In genomic region chr18:8005870-8006269, GRCh38 we compare ENCODE assay signal across 15 cellular contexts.
DNase-seq lines count a peak whose midpoint lies in the region; ATAC-seq and TF ChIP-seq lines count a peak whose summit lies in the region.
"Had no signal": no experiment of that assay in that cellular context is flagged by ENCODE, and none has a peak within 500 bp of the region (broad histone marks: within the 10 kb centered on the region; RNA-seq: fewer than 3 reads in every experiment).

No MANE protein-coding gene starts in this region.

- ATAC-seq in GM23338 (peak; percentile 54; the same call in 2 of the 3 replicates), GM21390 (IDR thresholded peaks at IDR 0.05; ENCODE audit: unreplicated experiment) (no peak)

- H3K4me1 Mint-ChIP-seq in GM23338 = peaks cover 52% of the 10 kb centered on the region
- peaks cover 0 to 3% (median under 1%) of the 10 kb centered on the region in 4 donors for H3K4me1 Mint-ChIP-seq in CD4-positive, alpha-beta memory T cell
- H3K4me1 Mint-ChIP-seq: CD4-positive, CD25-positive, alpha-beta regulatory T cell had no signal

- TF ChIP-seq CTCF in GM23338 (conservative IDR thresholded peaks at IDR 0.05; ENCODE audit: low read depth in 2 of 2) (no peak), WERI-Rb-1 (IDR thresholded peaks at IDR 0.05; ENCODE audit: low read depth, low read length) (no peak)

- H3K36me3 Mint-ChIP-seq in GM23338 (ENCODE audit: low read depth) = no peaks in the 10 kb centered on the region
- H3K36me3 Mint-ChIP-seq in CD4-positive, alpha-beta memory T cell = no peaks in the 10 kb centered on the region
- H3K36me3 Mint-ChIP-seq: CD4-positive, CD25-positive, alpha-beta regulatory T cell had no signal

- peaks cover 2% of the 10 kb centered on the region for H3K27me3 Mint-ChIP-seq in GM23338 (ENCODE audit: insufficient read depth, low read depth, poor library complexity)
- no peaks in the 10 kb centered on the region for H3K27me3 Mint-ChIP-seq in CD4-positive, alpha-beta memory T cell
- H3K27me3 Mint-ChIP-seq: CD4-positive, CD25-positive, alpha-beta regulatory T cell had no signal

- no peak overlapping the region for H3K4ac ChIP-seq in mesendoderm (ENCODE audit: low read depth, low read length)

- 0 out of 2 replicates have a peak overlapping the region, but pooled peaks have one; percentile 16 for H3K27ac Mint-ChIP-seq in GM23338
- no peak overlapping the region for H3K27ac Mint-ChIP-seq in CD4-positive, alpha-beta memory T cell
- H3K27ac Mint-ChIP-seq: CD4-positive, CD25-positive, alpha-beta regulatory T cell had no signal

- POLR2A ChIA-PET in CD4-positive, alpha-beta memory T cell (lab: Charles Lee; ENCODE audit: partially characterized antibody) = no interaction called here

- H3K4me1 ChIP-seq in GM23338 (ENCODE audit: insufficient read depth) (peaks cover 38% of the 10 kb centered on the region), mesendoderm (ENCODE audit: control insufficient read depth, low read depth, low read length) (peaks cover 4% of the 10 kb centered on the region)
- H3K4me1 ChIP-seq in CD4-positive, alpha-beta memory T cell (ENCODE audit: insufficient read depth, low read length) = no peaks in the 10 kb centered on the region
- H3K4me1 ChIP-seq: BLaER1 treated with 17β-estradiol and CSF1 and Interleukin-3, amounts not matched to agents 10 nM and 100 nM had no signal

- no peaks in the 10 kb centered on the region for H4K20me1 ChIP-seq in GM23338 (replicated peaks; ENCODE audit: insufficient read depth)
- H4K20me1 ChIP-seq: BLaER1 treated with 17β-estradiol and CSF1 and Interleukin-3, amounts not matched to agents 10 nM and 100 nM had no signal

- no peak overlapping the region for H3K56ac ChIP-seq in mesendoderm (ENCODE audit: low read length)

- no peak overlapping the region for H2AK5ac ChIP-seq in mesendoderm (ENCODE audit: low read length)

- H3K9me3 Mint-ChIP-seq in GM23338 = no peaks in the 10 kb centered on the region; the same call in 2 of the 3 replicates
- peaks cover 0 to 4% (median 0%) of the 10 kb centered on the region in 8 donors for H3K9me3 Mint-ChIP-seq in CD4-positive, alpha-beta memory T cell

- H3K4me3 Mint-ChIP-seq in GM23338 = no peak overlapping the region
- H3K4me3 Mint-ChIP-seq in CD4-positive, alpha-beta memory T cell = no peak overlapping the region
- H3K4me3 Mint-ChIP-seq: CD4-positive, CD25-positive, alpha-beta regulatory T cell had no signal

- no CpG with 5 or more reads among the region's 5 CpGs for WGBS in mesendoderm (ENCODE audit: extremely low coverage, insufficient coverage, low lambda C conversion rate)

- H2BK5ac ChIP-seq in mesendoderm (ENCODE audit: low read length) = no peak overlapping the region

- no peaks in the 10 kb centered on the region for H3F3A ChIP-seq in GM23338 (replicated peaks; ENCODE audit: low read depth)

- H3K36me3 ChIP-seq in GM23338 (ENCODE audit: insufficient read depth) (no peaks in the 10 kb centered on the region), WERI-Rb-1 (no peaks in the 10 kb centered on the region), mesendoderm (ENCODE audit: control insufficient read depth, insufficient read depth, low read length) (no peaks in the 10 kb centered on the region)
- H3K36me3 ChIP-seq in CD4-positive, alpha-beta memory T cell (ENCODE audit: insufficient read depth, low read length) = no peaks in the 10 kb centered on the region
- H3K36me3 ChIP-seq: BLaER1 treated with 17β-estradiol and CSF1 and Interleukin-3, amounts not matched to agents 10 nM and 100 nM had no signal

- H3K79me1 ChIP-seq in mesendoderm (ENCODE audit: low read length) = no peaks in the 10 kb centered on the region

- H3K9me2 ChIP-seq in GM23338 (ENCODE audit: insufficient read depth) = no peaks in the 10 kb centered on the region; the same call in 1 of the 2 replicates

- H3K79me2 ChIP-seq in GM23338 (replicated peaks; ENCODE audit: insufficient read depth) (no peaks in the 10 kb centered on the region), mesendoderm (ENCODE audit: control insufficient read depth, insufficient read depth, low read length) (no peaks in the 10 kb centered on the region)

- no peaks in the 10 kb centered on the region for H3K9me3 ChIP-seq in WERI-Rb-1 (ENCODE audit: severe bottlenecking)
- H3K9me3 ChIP-seq in CD4-positive, alpha-beta memory T cell (ENCODE audit: control insufficient read depth in 1 of 2, low read length in 2 of 2) = no peaks in the 10 kb centered on the region
- H3K9me3 ChIP-seq: BLaER1 treated with 17β-estradiol and CSF1 and Interleukin-3, amounts not matched to agents 10 nM and 100 nM had no signal

- DNase-seq in NCI-H82 (lab: John Stamatoyannopoulos, UW) (peak; percentile 73), NCI-H82 treated with DMSO at 0.1 percent for 48 hours (lab: John Stamatoyannopoulos, UW; ENCODE audit: unreplicated experiment) (no peak), GM23338 (ENCODE audit: low spot score) (no peak), WERI-Rb-1 (peak; percentile 35), mesendoderm (no peak), AML-193 (lab: John Stamatoyannopoulos, UW) (no peak)
- DNase-seq in CD4-positive, alpha-beta memory T cell = no peak
- DNase-seq: 8988T; Calu3; CD4-positive, CD25-positive, alpha-beta regulatory T cell; DMS79 treated with DMSO at 0.1 percent for 48 hours; EL; HCEC 1CT had no signal

- no peak overlapping the region for H4K5ac ChIP-seq in mesendoderm (ENCODE audit: low read length)

- no peak overlapping the region for H2BK15ac ChIP-seq in mesendoderm (replicated peaks; ENCODE audit: low read depth)

- H3K4me3 ChIP-seq in GM23338 (no peak overlapping the region), WERI-Rb-1 (ENCODE audit: low read depth, low read length) (no peak overlapping the region), mesendoderm (ENCODE audit: low read length) (no peak overlapping the region)
- H3K4me3 ChIP-seq in CD4-positive, alpha-beta memory T cell (ENCODE audit: low read length in 2 of 2) = no peak overlapping the region
- H3K4me3 ChIP-seq: BLaER1 treated with 17β-estradiol and CSF1 and Interleukin-3, amounts not matched to agents 10 nM and 100 nM had no signal

- H3K23ac ChIP-seq in mesendoderm (ENCODE audit: low read length) = no peak overlapping the region

- no peak overlapping the region for H4K8ac ChIP-seq in mesendoderm (ENCODE audit: low read depth, low read length)

- no peak overlapping the region for H2AFZ ChIP-seq in GM23338

- no peak overlapping the region for H3K18ac ChIP-seq in mesendoderm (ENCODE audit: low read length)

- no peaks in the 10 kb centered on the region for H3K27me3 ChIP-seq in GM23338 (ENCODE audit: insufficient read depth)
- no peaks in the 10 kb centered on the region for H3K27me3 ChIP-seq in WERI-Rb-1 (ENCODE audit: insufficient read depth, low read depth, severe bottlenecking)
- H3K27me3 ChIP-seq in mesendoderm (ENCODE audit: insufficient read depth, low read length, poor library complexity) = no peaks in the 10 kb centered on the region
- no peaks in the 10 kb centered on the region for H3K27me3 ChIP-seq in CD4-positive, alpha-beta memory T cell (ENCODE audit: insufficient read depth, low read length)

- H3K9ac ChIP-seq in mesendoderm (ENCODE audit: low read length) = no peak overlapping the region
- H3K9ac ChIP-seq: BLaER1 treated with 17β-estradiol and CSF1 and Interleukin-3, amounts not matched to agents 10 nM and 100 nM had no signal

- CTCF ChIA-PET in CD4-positive, alpha-beta memory T cell (lab: Charles Lee; ENCODE audit: partially characterized antibody) = no interaction called here

- intact Hi-C loops in CD4-positive, alpha-beta memory T cell (cut with micrococcal nuclease) = no loop called here

- H2BK120ac ChIP-seq in mesendoderm (ENCODE audit: low read depth, low read length) = peak overlapping the region; percentile 67

- H3K4me2 ChIP-seq in GM23338 (no peak overlapping the region; the same call in 1 of the 2 replicates), mesendoderm (ENCODE audit: low read length) (no peak overlapping the region)
- H3K4me2 ChIP-seq: BLaER1 treated with 17β-estradiol and CSF1 and Interleukin-3, amounts not matched to agents 10 nM and 100 nM had no signal

- 0 out of 2 replicates have a peak overlapping the region, but pooled peaks have one; percentile 12 for H3K27ac ChIP-seq in GM23338 (ENCODE audit: low read depth)
- H3K27ac ChIP-seq in WERI-Rb-1 = no peak overlapping the region
- no peak overlapping the region for H3K27ac ChIP-seq in mesendoderm (ENCODE audit: low read depth, low read length)
- no peak overlapping the region for H3K27ac ChIP-seq in CD4-positive, alpha-beta memory T cell (ENCODE audit: low read depth, low read length)
- H3K27ac ChIP-seq: BLaER1 treated with 17β-estradiol and CSF1 and Interleukin-3, amounts not matched to agents 10 nM and 100 nM had no signal

TF ChIP-seq in GM23338, 12 proteins besides CTCF, POLR2A, EP300 and RAD21:
- TF ChIP-seq ZNF114 (CRISPR knock-in tag; IDR thresholded peaks at IDR 0.05) (no peak), POLR2AphosphoS5 (IDR thresholded peaks at IDR 0.05; ENCODE audit: low read depth) (no peak), EZH2phosphoT487 (IDR thresholded peaks at IDR 0.05; ENCODE audit: unreplicated experiment) (no peak)
TF ChIP-seq in GM23338: peak in this region for 0.

Comparison
In these comparisons a context has a peak if more than half of its experiments do, and no peak if none do; other contexts are left out.
1. DNase-seq: peak in NCI-H82 (single experiment) and WERI-Rb-1 (single experiment); none in NCI-H82 treated with DMSO at 0.1 percent for 48 hours (single experiment), GM23338 (single experiment), mesendoderm (single experiment), CD4-positive, alpha-beta memory T cell (0 of 5) and AML-193 (0 of 2).